29 cellular contexts compared by ENCODE assay signal in genomic region chr15:74833376-74834107, GRCh38. TPM values are rescaled to one million over a fixed set of nuclear protein-coding genes. Genes with fewer than 3 reads are reported as not detected.
DNase-seq lines count a peak whose midpoint lies in the region; ATAC-seq and TF ChIP-seq lines count a peak whose summit lies in the region.
"Had no signal": no experiment of that assay in that cellular context is flagged by ENCODE, and none has a peak within 500 bp of the region (broad histone marks: within the 10 kb centered on the region; RNA-seq: fewer than 3 reads in every experiment).

No MANE protein-coding gene starts in this region.

- H3K4ac ChIP-seq in IMR-90 (ENCODE audit: low read depth, low read length) (no peak overlapping the region), neuronal stem cell (ENCODE audit: low read length) (no peak overlapping the region)

- H3K27me3 Mint-ChIP-seq in T-helper 17 cell = peaks cover 6% of the 10 kb centered on the region
- H3K27me3 Mint-ChIP-seq: activated CD4-positive, alpha-beta T cell treated with anti-CD3 and anti-CD28 coated beads, Interleukin-2, amount 10 ng/mL, durations not matched to agents 24 days and 14 days had no signal

- in situ Hi-C loops in IMR-90 (cut with MboI; ENCODE audit: low sequenced_read_pairs) = no loop called here

- TF ChIP-seq EP300 in esophagus muscularis mucosa (IDR thresholded peaks at IDR 0.05) = no peak

- H2BK5ac ChIP-seq in IMR-90 (ENCODE audit: low read depth, low read length, poor library complexity, severe bottlenecking) (no peak overlapping the region), neuronal stem cell (ENCODE audit: low read length) (peak overlapping the region; percentile 66)

- H2BK120ac ChIP-seq in IMR-90 (ENCODE audit: low read depth, low read length) (no peak overlapping the region), neuronal stem cell (ENCODE audit: low read depth, low read length) (no peak overlapping the region)

- H2AFZ ChIP-seq in IMR-90 (replicated peaks; ENCODE audit: low read length, poor library complexity) (no peak overlapping the region), neuronal stem cell (ENCODE audit: low read length) (no peak overlapping the region)

- no peak overlapping the region for H2BK20ac ChIP-seq in IMR-90 (ENCODE audit: low read depth, low read length)

- H4K91ac ChIP-seq in IMR-90 (ENCODE audit: insufficient read depth, low read depth, low read length) = no peak overlapping the region
- no peak overlapping the region for H4K91ac ChIP-seq in neuronal stem cell (ENCODE audit: low read depth, low read length, poor library complexity)

- no peak overlapping the region for H3K18ac ChIP-seq in IMR-90 (ENCODE audit: low read depth, low read length)
- no peak overlapping the region for H3K18ac ChIP-seq in neuronal stem cell (ENCODE audit: low read length)

- H3K9me3 ChIP-seq in IMR-90 (ENCODE audit: control insufficient read depth, insufficient read depth, low read length) (no peaks in the 10 kb centered on the region), T-helper 17 cell (ENCODE audit: control insufficient read depth, low read length, poor library complexity, severe bottlenecking) (no peaks in the 10 kb centered on the region), neuronal stem cell (replicated peaks in 1 of 2; ENCODE audit: control insufficient read depth in 2 of 2, insufficient read depth in 1 of 2, low read depth in 1 of 2, low read length in 2 of 2) (no peaks in the 10 kb centered on the region), spleen (no peaks in the 10 kb centered on the region), esophagus muscularis mucosa (no peaks in the 10 kb centered on the region)
- H3K9me3 ChIP-seq: mucosa of descending colon, psoas muscle, tibial nerve had no signal

- dilution Hi-C loops in IMR-90 (cut with HindIII; ENCODE audit: low sequenced_read_pairs, unreplicated experiment) = no loop called here

- no peak overlapping the region for H3K4me2 ChIP-seq in IMR-90 (ENCODE audit: low read depth, low read length)
- H3K4me2 ChIP-seq in neuronal stem cell (ENCODE audit: insufficient read depth, low read length, poor library complexity, severe bottlenecking) = no peak overlapping the region

- H3K27ac ChIP-seq in IMR-90 (ENCODE audit: insufficient read depth, low read length) = no peak overlapping the region
- no peak overlapping the region for H3K27ac ChIP-seq in neuronal stem cell (replicated peaks; ENCODE audit: low read length)
- no peak overlapping the region for H3K27ac ChIP-seq in spleen
- no peak overlapping the region for H3K27ac ChIP-seq in esophagus muscularis mucosa (replicated peaks in 1 of 4)
- H3K27ac ChIP-seq: psoas muscle, tibial nerve had no signal

- H3K4me1 ChIP-seq in IMR-90 (ENCODE audit: control insufficient read depth, insufficient read depth, low read length) (no peaks in the 10 kb centered on the region), neuronal stem cell (ENCODE audit: control insufficient read depth in 2 of 2, insufficient read depth in 1 of 2, low read depth in 1 of 2, low read length in 2 of 2) (peaks cover 0 to 5% of the 10 kb centered on the region in 2 donors), spleen (peaks cover 0 to 19% (median 1%) of the 10 kb centered on the region in 6 donors), esophagus muscularis mucosa (peaks cover 0 to 10% (median 2%) of the 10 kb centered on the region in 4 donors)

- POLR2A ChIA-PET in IMR-90 (lab: Charles Lee; ENCODE audit: unreplicated experiment) = no interaction called here

- H3K9ac ChIP-seq in IMR-90 (ENCODE audit: low read depth, low read length) (no peak overlapping the region), neuronal stem cell (ENCODE audit: low read depth, low read length, poor library complexity) (no peak overlapping the region)

- no peaks in the 10 kb centered on the region for H3K79me1 ChIP-seq in IMR-90 (ENCODE audit: low read depth in 1 of 2, low read length in 2 of 2)
- H3K79me1 ChIP-seq in neuronal stem cell (ENCODE audit: low read depth, low read length) = no peaks in the 10 kb centered on the region

- H3K4me3 ChIP-seq in IMR-90 (ENCODE audit: insufficient read depth, low read depth, low read length) (no peak overlapping the region), neuronal stem cell (ENCODE audit: low read length in 2 of 2) (no peak overlapping the region), spleen (no peak overlapping the region), esophagus muscularis mucosa (no peak overlapping the region)
- H3K4me3 ChIP-seq: K562, mucosa of descending colon, psoas muscle, tibial nerve had no signal

- H4K5ac ChIP-seq in IMR-90 (ENCODE audit: low read depth, low read length) = no peak overlapping the region

- H3K9me1 ChIP-seq in IMR-90 (ENCODE audit: insufficient read depth, low read length) = no peaks in the 10 kb centered on the region

- BruUV-seq in IMR-90 (replicated peaks; lab: Mats Ljungman, UMichigan) = no TSS peak

- no peaks in the 10 kb centered on the region; the same call in 1 of the 2 replicates for H4K20me1 ChIP-seq in IMR-90 (ENCODE audit: insufficient read depth, low read length)

- H3K4me1 Mint-ChIP-seq in T-helper 17 cell = peaks cover 11% of the 10 kb centered on the region

- no peak overlapping the region for H3K14ac ChIP-seq in IMR-90 (replicated peaks; ENCODE audit: low read depth, low read length)
- H3K14ac ChIP-seq in neuronal stem cell (ENCODE audit: low read length) = no peak overlapping the region

- H3K36me3 ChIP-seq in IMR-90 (ENCODE audit: control insufficient read depth, insufficient read depth, low read length) = peaks cover 3% of the 10 kb centered on the region; the same call in 1 of the 2 replicates
- peaks cover 0 to 23% of the 10 kb centered on the region in 2 donors for H3K36me3 ChIP-seq in neuronal stem cell (replicated peaks in 1 of 2; ENCODE audit: control insufficient read depth in 2 of 2, insufficient read depth in 2 of 2, low read length in 2 of 2)
- H3K36me3 ChIP-seq in spleen = peaks cover 0 to 33% (median 16%) of the 10 kb centered on the region in 6 donors
- peaks cover 4 to 30% (median 27%) of the 10 kb centered on the region in 4 donors for H3K36me3 ChIP-seq in esophagus muscularis mucosa

- H2AK5ac ChIP-seq in IMR-90 (ENCODE audit: low read depth, low read length) (no peak overlapping the region), neuronal stem cell (ENCODE audit: low read depth, low read length) (no peak overlapping the region)

- TF ChIP-seq POLR2A in IMR-90 (IDR thresholded peaks at IDR 0.05; ENCODE audit: low read depth, low read length) (no peak), spleen (IDR thresholded peaks at IDR 0.05) (no peak), esophagus muscularis mucosa (IDR thresholded peaks at IDR 0.05; ENCODE audit: low read depth) (no peak)

- intact Hi-C loops in IMR-90 (cut with micrococcal nuclease) = no loop called here
- intact Hi-C loops in spleen (cut with DNase I; ENCODE audit: low total_unique reads) = no loop called here
- intact Hi-C loops in esophagus muscularis mucosa (cut with DNase I) = no loop called here

- peak overlapping the region; percentile 50 for H2AK9ac ChIP-seq in IMR-90 (replicated peaks; ENCODE audit: low read depth, low read length, poor library complexity)

- 84% methylated on average over 5 of the region's 12 CpGs; no CpG with 5 or more reads in 1 of the 2 experiments for whole genome bisulfite sequencing in IMR-90 (ENCODE audit: extremely low coverage in 2 of 2, insufficient read length in 1 of 2), 2 experiments
- WGBS in neuronal stem cell (ENCODE audit: extremely low coverage in 2 of 2, insufficient read length in 2 of 2, insufficient replicate concordance in 1 of 2), 2 donors = no CpG with 5 or more reads among the region's 12 CpGs
- WGBS in spleen, 5 donors = 50 to 66% (median 56%) methylated on average over 7 to 12 of the region's 12 CpGs
- 76% methylated on average over 8 of the region's 12 CpGs for WGBS in esophagus muscularis mucosa

- CTCF ChIA-PET in IMR-90 (lab: Yijun Ruan, JAX) = interaction anchor here (1.3 kb wide), 1 partner anchor 62 kb away, joined by 5 read pairs; no protein-coding TSS in a partner anchor

- H4K8ac ChIP-seq in IMR-90 (ENCODE audit: low read depth in 2 of 2, low read length in 2 of 2) (no peak overlapping the region), neuronal stem cell (ENCODE audit: low read depth, low read length) (no peak overlapping the region)

- peak overlapping the region; percentile 53 for H3K27ac Mint-ChIP-seq in T-helper 17 cell
- H3K27ac Mint-ChIP-seq: activated CD4-positive, alpha-beta T cell treated with anti-CD3 and anti-CD28 coated beads, Interleukin-2, amount 10 ng/mL, durations not matched to agents 24 days and 14 days; activated naive CD8-positive, alpha-beta T cell treated with anti-CD3 and anti-CD28 coated beads for 36 hours; CD8-positive, alpha-beta T cell; T-cell had no signal

- no peak for TF ChIP-seq CTCF in IMR-90 (conservative IDR thresholded peaks at IDR 0.05; ENCODE audit: low read depth, low read length)
- no peak for TF ChIP-seq CTCF in spleen (IDR thresholded peaks at IDR 0.05 in 8 of 11, conservative IDR thresholded peaks at IDR 0.05 in 3 of 11)
- TF ChIP-seq CTCF in esophagus muscularis mucosa (IDR thresholded peaks at IDR 0.05) = no peak

- H2BK15ac ChIP-seq in IMR-90 (ENCODE audit: low read depth, low read length) (no peak overlapping the region), neuronal stem cell (ENCODE audit: low read length) (no peak overlapping the region)

- no peak for TF ChIP-seq RAD21 in IMR-90 (IDR thresholded peaks at IDR 0.05; ENCODE audit: low read length)

- H3K36me3 Mint-ChIP-seq in T-helper 17 cell (ENCODE audit: low read depth) = no peaks in the 10 kb centered on the region
- H3K36me3 Mint-ChIP-seq: activated naive CD8-positive, alpha-beta T cell treated with anti-CD3 and anti-CD28 coated beads for 36 hours had no signal

- H3K4me3 Mint-ChIP-seq in T-helper 17 cell = no peak overlapping the region
- H3K4me3 Mint-ChIP-seq: activated CD4-positive, alpha-beta T cell treated with anti-CD3 and anti-CD28 coated beads, Interleukin-2, amount 10 ng/mL, durations not matched to agents 24 days and 14 days; activated naive CD8-positive, alpha-beta T cell treated with anti-CD3 and anti-CD28 coated beads for 36 hours; CD8-positive, alpha-beta T cell; stimulated activated naive CD8-positive, alpha-beta T cell treated with anti-CD3 and anti-CD28 coated beads, Interleukin-15, amount 100 ng/mL, for 72 hours; T-cell had no signal

- H2BK12ac ChIP-seq in neuronal stem cell (ENCODE audit: low read length) = no peak overlapping the region

- peak; percentile 27 for DNase-seq in CD1c-positive myeloid dendritic cell (ENCODE audit: extremely low spot score)
- DNase-seq in IMR-90 = no peak
- no peak for DNase-seq in T-helper 17 cell
- no peak for DNase-seq in neuronal stem cell (ENCODE audit: low spot score)
- DNase-seq in spleen = no peak
- DNase-seq in esophagus muscularis mucosa (ENCODE audit: extremely low spot score) = no peak
- DNase-seq: activated CD4-positive, alpha-beta T cell treated with anti-CD3 and anti-CD28 coated beads, Interleukin-2, amount 10 ng/mL, durations not matched to agents 24 days and 14 days; activated naive CD8-positive, alpha-beta T cell treated with anti-CD3 and anti-CD28 coated beads for 36 hours; CD8-positive, alpha-beta T cell; DMS79; effector memory CD4-positive, alpha-beta T cell; mucosa of descending colon; MV-4-11; NCI-H187; NCI-H2227 treated with DMSO at 0.1 percent for 48 hours; psoas muscle; stimulated activated CD4-positive, alpha-beta T cell treated with anti-CD3 and anti-CD28 coated beads, Interleukin-4, amount 100 ng/mL, for 1 hour; stimulated activated naive CD8-positive, alpha-beta T cell treated with anti-CD3 and anti-CD28 coated beads, Interleukin-15, amount 100 ng/mL, for 72 hours; T-cell had no signal

- no peak overlapping the region for H3K23ac ChIP-seq in IMR-90 (ENCODE audit: low read depth, low read length)
- no peak overlapping the region for H3K23ac ChIP-seq in neuronal stem cell (ENCODE audit: low read depth, low read length, poor library complexity)

- no peak for ATAC-seq in IMR-90 (ENCODE audit: low read depth)
- ATAC-seq in T-helper 17 cell = no peak
- no peak for ATAC-seq in HG02938 (IDR thresholded peaks at IDR 0.05; ENCODE audit: unreplicated experiment)
- no peak for ATAC-seq in HG03520 (IDR thresholded peaks at IDR 0.05; ENCODE audit: unreplicated experiment)
- ATAC-seq: CD8-positive, alpha-beta T cell; esophagus mucosa; K562; mucosa of descending colon; psoas muscle; stimulated activated naive CD8-positive, alpha-beta T cell treated with anti-CD3 and anti-CD28 coated beads, Interleukin-15, amount 100 ng/mL, for 72 hours; T-cell had no signal

- no peak overlapping the region for H3K56ac ChIP-seq in IMR-90 (ENCODE audit: extremely low read depth, insufficient read depth, low read length)

- H3K27me3 ChIP-seq in IMR-90 (ENCODE audit: control insufficient read depth, insufficient read depth, low read length) (peaks cover 5% of the 10 kb centered on the region), neuronal stem cell (ENCODE audit: control insufficient read depth in 3 of 3, insufficient read depth in 3 of 3, low read depth in 1 of 3, low read length in 3 of 3) (peaks cover 0 to 28% (median 0%) of the 10 kb centered on the region in 3 experiments), spleen (replicated peaks in 1 of 7) (peaks cover 0 to 4% (median 0%) of the 10 kb centered on the region in 7 donors), esophagus muscularis mucosa (peaks cover 0 to 3% (median 0%) of the 10 kb centered on the region in 4 donors)

RNA-seq across cellular contexts. Expression of gene CPLX3, which starts 7.1 kb away (rescaled TPM):
- total RNA-seq in IMR-90 (2012; rRNA removed) = not detected in 2 replicates
- polyA plus RNA-seq in IMR-90 (2012; rRNA removed) = not detected in 2 replicates
- polyA plus RNA-seq in IMR-90 (2012; cell fraction: cytosol; rRNA removed) = not detected in 2 replicates
- polyA plus RNA-seq in IMR-90 (2012; cell fraction: nucleus; rRNA removed; ENCODE audit: low replicate concordance) = 0.12 and 0.24 TPM in 2 replicates
- under 1 TPM in 1 of 2 donors, not detected in 1; 0.20 TPM for total RNA-seq in T-helper 17 cell
- polyA plus RNA-seq in neuronal stem cell (2013, experiment 1 of 2) = 0.03 TPM
- polyA plus RNA-seq in neuronal stem cell (2013, experiment 2 of 2) = 0.03 TPM
- total RNA-seq in spleen = 10 to 100 TPM; 17.7 to 73.7 (median 37.0) TPM
- polyA plus RNA-seq in spleen = 100 to 1,000 TPM in 2 of 3 donors, 10 to 100 TPM in 1; 28.9 to 207 (median 127) TPM
- under 1 TPM in 1 of 4 donors, not detected in 3; 0.33 TPM for total RNA-seq in esophagus muscularis mucosa
- total RNA-seq: chondrocyte, esophagus mucosa, H1, K562, liver, tibial nerve had no signal
- polyA plus RNA-seq: K562, liver had no signal

RNA-seq across cellular contexts. Expression of gene ULK3, which starts 9.4 kb away (rescaled TPM):
- total RNA-seq in IMR-90 (2012; rRNA removed) (8.6 and 11.8 TPM in 2 replicates), T-helper 17 cell (10 to 100 TPM; 44.6 to 49.0 TPM), spleen (10 to 100 TPM; 51.7 to 74.6 (median 57.7) TPM), esophagus muscularis mucosa (10 to 100 TPM; 24.5 to 49.2 (median 35.4) TPM)
- polyA plus RNA-seq in IMR-90 (2012; rRNA removed) (22.7 and 24.7 TPM in 2 replicates), spleen (10 to 100 TPM; 33.2 to 71.5 (median 64.7) TPM)
- 10.2 and 12.4 TPM in 2 replicates for polyA plus RNA-seq in IMR-90 (2012; cell fraction: cytosol; rRNA removed)
- 160 and 201 TPM in 2 replicates for polyA plus RNA-seq in IMR-90 (2012; cell fraction: nucleus; rRNA removed; ENCODE audit: low replicate concordance)
- 16.2 TPM for polyA plus RNA-seq in neuronal stem cell (2013, experiment 1 of 2)
- polyA plus RNA-seq in neuronal stem cell (2013, experiment 2 of 2) = 15.9 TPM

RNA-seq across cellular contexts. Expression of gene LMAN1L, which starts 20.9 kb away (rescaled TPM):
- total RNA-seq in IMR-90 (2012; rRNA removed) (not detected in 2 replicates), T-helper 17 cell (under 1 TPM; 0.82 to 0.91 TPM), spleen (100 to 1,000 TPM in 4 of 7 donors, 10 to 100 TPM in 3; 55.3 to 164 (median 106) TPM), esophagus muscularis mucosa (under 1 TPM in 1 of 4 donors, not detected in 3; 0.66 TPM)
- polyA plus RNA-seq in IMR-90 (2012; rRNA removed) (not detected in 2 replicates), spleen (10 to 100 TPM in 2 of 3 donors, 1 to 10 TPM in 1; 2.4 to 36.8 (median 25.6) TPM)
- polyA plus RNA-seq in IMR-90 (2012; cell fraction: cytosol; rRNA removed) = not detected in 2 replicates
- 0.09 and 0.30 TPM in 2 replicates for polyA plus RNA-seq in IMR-90 (2012; cell fraction: nucleus; rRNA removed; ENCODE audit: low replicate concordance)
- polyA plus RNA-seq in neuronal stem cell (2013, experiment 1 of 2) = not detected
- not detected for polyA plus RNA-seq in neuronal stem cell (2013, experiment 2 of 2)
- total RNA-seq: CD8-positive, alpha-beta T cell; chondrocyte; esophagus mucosa; frontal cortex; H1; K562 had no signal
- polyA plus RNA-seq: H1, K562, liver, neural cell, psoas muscle had no signal

RNA-seq across cellular contexts. Expression of gene SCAMP2, which starts 39.6 kb away (rescaled TPM):
- 23.3 and 25.8 TPM in 2 replicates for total RNA-seq in IMR-90 (2012; rRNA removed)
- polyA plus RNA-seq in IMR-90 (2012; rRNA removed) = 108 and 111 TPM in 2 replicates
- polyA plus RNA-seq in IMR-90 (2012; cell fraction: cytosol; rRNA removed) = 47.2 and 71.4 TPM in 2 replicates
- polyA plus RNA-seq in IMR-90 (2012; cell fraction: nucleus; rRNA removed; ENCODE audit: low replicate concordance) = 52.8 and 64.1 TPM in 2 replicates
- 10 to 100 TPM; 84.1 to 86.8 TPM for total RNA-seq in T-helper 17 cell
- 40.9 TPM for polyA plus RNA-seq in neuronal stem cell (2013, experiment 1 of 2)
- 46.5 TPM for polyA plus RNA-seq in neuronal stem cell (2013, experiment 2 of 2)
- 100 to 1,000 TPM in 5 of 7 donors, 10 to 100 TPM in 2; 84.3 to 129 (median 113) TPM for total RNA-seq in spleen
- polyA plus RNA-seq in spleen = 10 to 100 TPM; 34.7 to 48.1 (median 38.5) TPM
- 100 to 1,000 TPM in 2 of 4 donors, 10 to 100 TPM in 2; 57.3 to 125 (median 94.9) TPM for total RNA-seq in esophagus muscularis mucosa

RNA-seq across cellular contexts. Expression of gene CSK, which starts 51.7 kb away (rescaled TPM):
- total RNA-seq in IMR-90 (2012; rRNA removed) (10.8 and 13.6 TPM in 2 replicates), T-helper 17 cell (100 to 1,000 TPM; 188 to 208 TPM), spleen (100 to 1,000 TPM; 121 to 281 (median 197) TPM), esophagus muscularis mucosa (10 to 100 TPM; 14.0 to 28.7 (median 21.9) TPM)
- polyA plus RNA-seq in IMR-90 (2012; rRNA removed) (42.5 and 54.0 TPM in 2 replicates), spleen (100 to 1,000 TPM; 150 to 244 (median 187) TPM)
- 33.3 and 58.6 TPM in 2 replicates for polyA plus RNA-seq in IMR-90 (2012; cell fraction: cytosol; rRNA removed)
- 97.3 and 182 TPM in 2 replicates for polyA plus RNA-seq in IMR-90 (2012; cell fraction: nucleus; rRNA removed; ENCODE audit: low replicate concordance)
- polyA plus RNA-seq in neuronal stem cell (2013, experiment 1 of 2) = 40.7 TPM
- polyA plus RNA-seq in neuronal stem cell (2013, experiment 2 of 2) = 40.4 TPM

Comparison
In these comparisons a context has a peak if more than half of its experiments do, and no peak if none do; other contexts are left out.
1. RNA of gene CPLX3, which starts 7.1 kb away (total RNA-seq): 17.7 to 73.7 TPM in spleen; 0.20 TPM in T-helper 17 cell, 0.33 TPM in esophagus muscularis mucosa and not detected in IMR-90; every median in the first group is over 10 times any median in the second.
2. RNA of gene LMAN1L, which starts 20.9 kb away (total RNA-seq): 55.3 to 164 TPM in spleen; 0.82 to 0.91 TPM in T-helper 17 cell, 0.66 TPM in esophagus muscularis mucosa and not detected in IMR-90; every median in the first group is over 10 times any median in the second.